Comparison of ENCODE assay signal across 18 cellular contexts in genomic region chr2:15041429-15041837, GRCh38.
A peak's percentile ranks its signal among the peaks of the same experiment; 100 is the strongest.
DNase-seq lines count a peak whose midpoint lies in the region; ATAC-seq and TF ChIP-seq lines count a peak whose summit lies in the region.
"Had no signal": no experiment of that assay in that cellular context is flagged by ENCODE, and none has a peak within 500 bp of the region (broad histone marks: within the 10 kb centered on the region; RNA-seq: fewer than 3 reads in every experiment).

No MANE protein-coding gene starts in this region.

- no peak overlapping the region for H2BK120ac ChIP-seq in neuronal stem cell (ENCODE audit: low read depth, low read length)

- no peak overlapping the region for H2BK5ac ChIP-seq in neuronal stem cell (ENCODE audit: low read length)

- POLR2A ChIA-PET in AG04450 (lab: Yijun Ruan, JAX): no interaction called here
- POLR2A ChIA-PET in CD4-positive, alpha-beta T cell (lab: Charles Lee): no interaction called here

- H3K36me3 ChIP-seq in fibroblast of lung (ENCODE audit: control insufficient read depth, insufficient read depth, low read length) (no peaks in the 10 kb centered on the region), neuronal stem cell (replicated peaks in 1 of 2; ENCODE audit: control insufficient read depth in 2 of 2, insufficient read depth in 2 of 2, low read length in 2 of 2) (no peaks in the 10 kb centered on the region), BE2C (no peaks in the 10 kb centered on the region)

- WGBS in neuronal stem cell (ENCODE audit: extremely low coverage in 2 of 2, insufficient read length in 2 of 2, insufficient replicate concordance in 1 of 2), 2 donors: no CpG with 5 or more reads among the region's 5 CpGs

- H2BK15ac ChIP-seq in neuronal stem cell (ENCODE audit: low read length): no peak overlapping the region

- H3K4me1 ChIP-seq in fibroblast of lung (ENCODE audit: control insufficient read depth, extremely low read depth, insufficient read depth, low read length) (peaks cover 7% of the 10 kb centered on the region), neuronal stem cell (ENCODE audit: control insufficient read depth in 2 of 2, insufficient read depth in 1 of 2, low read depth in 1 of 2, low read length in 2 of 2) (peaks cover 6% of the 10 kb centered on the region in 2 donors), BE2C (no peaks in the 10 kb centered on the region; the same call in 1 of the 2 replicates)

- H2BK12ac ChIP-seq in neuronal stem cell (ENCODE audit: low read length): no peak overlapping the region

- H3K4me2 ChIP-seq in fibroblast of lung (ENCODE audit: extremely low read depth, insufficient read depth, low read length) (no peak overlapping the region), neuronal stem cell (ENCODE audit: insufficient read depth, low read length, poor library complexity, severe bottlenecking) (no peak overlapping the region)

- H3K79me1 ChIP-seq in neuronal stem cell (ENCODE audit: low read depth, low read length): no peaks in the 10 kb centered on the region

- no peak overlapping the region for H3K18ac ChIP-seq in neuronal stem cell (ENCODE audit: low read length)

- H3K9ac ChIP-seq in fibroblast of lung (ENCODE audit: insufficient read depth, low read length) (no peak overlapping the region), neuronal stem cell (ENCODE audit: low read depth, low read length, poor library complexity) (no peak overlapping the region)
- H3K9ac ChIP-seq: GM23248 had no signal

- no peak overlapping the region for H3K4me3 Mint-ChIP-seq in CD14-positive monocyte
- no peak overlapping the region for H3K4me3 Mint-ChIP-seq in CD4-positive, alpha-beta T cell
- H3K4me3 Mint-ChIP-seq: activated naive CD8-positive, alpha-beta T cell treated with anti-CD3 and anti-CD28 coated beads, Interleukin-2, amount 10 ng/mL, durations not matched to agents 7 days and 5 days; naive thymus-derived CD8-positive, alpha-beta T cell had no signal

- H3K4me3 ChIP-seq in AG04450 (ENCODE audit: low read depth, low read length): no peak overlapping the region
- no peak overlapping the region for H3K4me3 ChIP-seq in fibroblast of lung (replicated peaks in 1 of 4; ENCODE audit: control extremely low read depth in 1 of 4, insufficient read depth in 1 of 4, low read depth in 3 of 4, low read length in 4 of 4)
- no peak overlapping the region for H3K4me3 ChIP-seq in neuronal stem cell (ENCODE audit: low read length in 2 of 2)
- H3K4me3 ChIP-seq in BE2C (ENCODE audit: low read depth, low read length): no peak overlapping the region
- H3K4me3 ChIP-seq: GM23248 had no signal

- H3K9me3 ChIP-seq in AG04450 (ENCODE audit: control insufficient read depth, insufficient read depth, low read length) (no peaks in the 10 kb centered on the region), fibroblast of lung (ENCODE audit: control insufficient read depth, insufficient read depth, low read depth, low read length) (no peaks in the 10 kb centered on the region), neuronal stem cell (replicated peaks in 1 of 2; ENCODE audit: control insufficient read depth in 2 of 2, insufficient read depth in 1 of 2, low read depth in 1 of 2, low read length in 2 of 2) (no peaks in the 10 kb centered on the region), BE2C (no peaks in the 10 kb centered on the region)
- H3K9me3 ChIP-seq in CD4-positive, alpha-beta T cell (ENCODE audit: control insufficient read depth, low read length): no peaks in the 10 kb centered on the region

- H3K9me3 Mint-ChIP-seq in CD14-positive monocyte: peaks cover 0 to 12% (median 3%) of the 10 kb centered on the region in 7 donors
- H3K9me3 Mint-ChIP-seq in CD4-positive, alpha-beta T cell: no peaks in the 10 kb centered on the region
- H3K9me3 Mint-ChIP-seq: activated naive CD8-positive, alpha-beta T cell treated with anti-CD3 and anti-CD28 coated beads, Interleukin-2, amount 10 ng/mL, durations not matched to agents 7 days and 5 days; naive thymus-derived CD8-positive, alpha-beta T cell had no signal

- no peak for DNase-seq in AG04450 (ENCODE audit: low read depth, low spot score)
- peak; percentile 81 for DNase-seq in NCI-H1694 treated with DMSO at 0.1 percent for 48 hours (lab: John Stamatoyannopoulos, UW)
- peak; percentile 25 to 93 for DNase-seq in fibroblast of lung (ENCODE audit: low read depth in 2 of 2)
- no peak for DNase-seq in neuronal stem cell (ENCODE audit: low spot score)
- no peak for DNase-seq in CD14-positive monocyte (ENCODE audit: low spot score)
- no peak for DNase-seq in caudate nucleus (lab: John Stamatoyannopoulos, UW)
- no peak for DNase-seq in CD4-positive, alpha-beta T cell
- DNase-seq in BE2C: no peak
- DNase-seq: activated naive CD8-positive, alpha-beta T cell treated with anti-CD3 and anti-CD28 coated beads, Interleukin-2, amount 10 ng/mL, durations not matched to agents 7 days and 5 days; activated T-cell treated with anti-CD3 and anti-CD28 coated beads for 4 hours; GM23248; left colon; naive thymus-derived CD8-positive, alpha-beta T cell; NCI-H1048; NCI-H774; stimulated activated CD4-positive, alpha-beta T cell treated with anti-CD3 and anti-CD28 coated beads, Interleukin-4, amount 100 ng/mL, for 24 hours; T-helper 2 cell had no signal

- H3K27ac ChIP-seq in AG04450 (ENCODE audit: low read depth, low read length) (peak overlapping the region; percentile 34), fibroblast of lung (ENCODE audit: insufficient read depth, low read length) (no peak overlapping the region), neuronal stem cell (replicated peaks; ENCODE audit: low read length) (no peak overlapping the region), caudate nucleus (ENCODE audit: low read depth, low read length) (no peak overlapping the region)
- no peak overlapping the region for H3K27ac ChIP-seq in CD4-positive, alpha-beta T cell (ENCODE audit: low read depth, low read length)
- H3K27ac ChIP-seq: GM23248, RWPE1 had no signal

- CTCF ChIA-PET in AG04450 (lab: Charles Lee): interaction anchor here (1.0 to 1.7 kb wide), 2 partner anchors 16 to 119 kb away, joined by 4 read pairs; no protein-coding TSS in a partner anchor
- CTCF ChIA-PET in CD4-positive, alpha-beta T cell (lab: Charles Lee): no interaction called here

- H4K91ac ChIP-seq in neuronal stem cell (ENCODE audit: low read depth, low read length, poor library complexity): no peak overlapping the region

- no peaks in the 10 kb centered on the region for H3K27me3 Mint-ChIP-seq in CD14-positive monocyte (ENCODE audit: low read depth in 3 of 3)
- H3K27me3 Mint-ChIP-seq in CD4-positive, alpha-beta T cell: no peaks in the 10 kb centered on the region

- TF ChIP-seq CTCF in AG04450 (IDR thresholded peaks at IDR 0.05; ENCODE audit: low read depth, low read length) (no peak), fibroblast of lung (conservative IDR thresholded peaks at IDR 0.05 in 1 of 2, IDR thresholded peaks at IDR 0.05 in 1 of 2; ENCODE audit: low read depth in 1 of 2, low read length in 2 of 2) (no peak), CD14-positive monocyte (IDR thresholded peaks at IDR 0.05) (no peak), BE2C (IDR thresholded peaks at IDR 0.05; ENCODE audit: low read depth, low read length) (no peak)
- TF ChIP-seq CTCF in CD4-positive, alpha-beta T cell (IDR thresholded peaks at IDR 0.05): no peak

- ATAC-seq in CD4-positive, alpha-beta T cell (ENCODE audit: poor library complexity): no peak
- ATAC-seq: left colon; naive thymus-derived CD8-positive, alpha-beta T cell had no signal

- H2AK5ac ChIP-seq in neuronal stem cell (ENCODE audit: low read depth, low read length): no peak overlapping the region

- H3K27ac Mint-ChIP-seq in CD14-positive monocyte: no peak overlapping the region
- no peak overlapping the region for H3K27ac Mint-ChIP-seq in CD4-positive, alpha-beta T cell
- H3K27ac Mint-ChIP-seq: activated naive CD8-positive, alpha-beta T cell treated with anti-CD3 and anti-CD28 coated beads, Interleukin-2, amount 10 ng/mL, durations not matched to agents 7 days and 5 days; naive thymus-derived CD8-positive, alpha-beta T cell had no signal

- no peak overlapping the region for H3K23ac ChIP-seq in neuronal stem cell (ENCODE audit: low read depth, low read length, poor library complexity)

- no peaks in the 10 kb centered on the region for H3K36me3 Mint-ChIP-seq in CD14-positive monocyte
- no peaks in the 10 kb centered on the region for H3K36me3 Mint-ChIP-seq in CD4-positive, alpha-beta T cell (ENCODE audit: low read depth)
- H3K36me3 Mint-ChIP-seq: activated naive CD8-positive, alpha-beta T cell treated with anti-CD3 and anti-CD28 coated beads, Interleukin-2, amount 10 ng/mL, durations not matched to agents 7 days and 5 days; naive thymus-derived CD8-positive, alpha-beta T cell had no signal

- no peak overlapping the region for H4K8ac ChIP-seq in neuronal stem cell (ENCODE audit: low read depth, low read length)

- H3K27me3 ChIP-seq in AG04450 (ENCODE audit: control insufficient read depth, insufficient read depth, low read length): no peaks in the 10 kb centered on the region
- no peaks in the 10 kb centered on the region for H3K27me3 ChIP-seq in fibroblast of lung (ENCODE audit: control insufficient read depth, insufficient read depth, low read length)
- no peaks in the 10 kb centered on the region for H3K27me3 ChIP-seq in neuronal stem cell (ENCODE audit: control insufficient read depth in 3 of 3, insufficient read depth in 3 of 3, low read depth in 1 of 3, low read length in 3 of 3)
- no peaks in the 10 kb centered on the region for H3K27me3 ChIP-seq in CD4-positive, alpha-beta T cell (ENCODE audit: control insufficient read depth, insufficient read depth, low read length)
- no peaks in the 10 kb centered on the region for H3K27me3 ChIP-seq in BE2C

- no peaks in the 10 kb centered on the region for H4K20me1 ChIP-seq in fibroblast of lung (ENCODE audit: control insufficient read depth, extremely low read depth, insufficient read depth, low read length)

- H2AFZ ChIP-seq in fibroblast of lung (ENCODE audit: low read length) (no peak overlapping the region), neuronal stem cell (ENCODE audit: low read length) (peak overlapping the region; percentile 9)

- no peaks in the 10 kb centered on the region for H3K79me2 ChIP-seq in fibroblast of lung (ENCODE audit: control insufficient read depth, insufficient read depth, low read length)

- H3K4ac ChIP-seq in neuronal stem cell (ENCODE audit: low read length): no peak overlapping the region

- H3K4me1 Mint-ChIP-seq in CD14-positive monocyte: no peaks in the 10 kb centered on the region
- no peaks in the 10 kb centered on the region for H3K4me1 Mint-ChIP-seq in CD4-positive, alpha-beta T cell (ENCODE audit: low read depth)
- H3K4me1 Mint-ChIP-seq: activated naive CD8-positive, alpha-beta T cell treated with anti-CD3 and anti-CD28 coated beads, Interleukin-2, amount 10 ng/mL, durations not matched to agents 7 days and 5 days; naive thymus-derived CD8-positive, alpha-beta T cell had no signal

- H3K14ac ChIP-seq in neuronal stem cell (ENCODE audit: low read length): no peak overlapping the region

- intact Hi-C loops in CD14-positive monocyte (cut with micrococcal nuclease): no loop called here
- intact Hi-C loops in CD4-positive, alpha-beta T cell (cut with DNase I, micrococcal nuclease): no loop called here

Comparison
In these comparisons a context has a peak if more than half of its experiments do, and no peak if none do; other contexts are left out.
1. DNase-seq: peak in NCI-H1694 treated with DMSO at 0.1 percent for 48 hours (single experiment) and fibroblast of lung (2 of 2); none in AG04450 (single experiment), neuronal stem cell (single experiment), CD14-positive monocyte (single experiment), caudate nucleus (0 of 61), CD4-positive, alpha-beta T cell (0 of 10) and BE2C (single experiment).